9 cellular contexts compared by ENCODE assay signal in genomic region chr9:129480227-129480626, GRCh38.
DNase-seq lines count a peak whose midpoint lies in the region; ATAC-seq and TF ChIP-seq lines count a peak whose summit lies in the region.
"Had no signal": no experiment of that assay in that cellular context is flagged by ENCODE, and none has a peak within 500 bp of the region (broad histone marks: within the 10 kb centered on the region; RNA-seq: fewer than 3 reads in every experiment).

No MANE protein-coding gene starts in this region.

- 77 to 88% methylated on average over 8 to 12 of the region's 12 CpGs for WGBS in body of pancreas, 2 donors
- WGBS in smooth muscle cell (ENCODE audit: low lambda C conversion rate): 26% methylated on average over 12 of the region's 12 CpGs

- H3K27me3 ChIP-seq in body of pancreas (no peaks in the 10 kb centered on the region), left lung (no peaks in the 10 kb centered on the region), smooth muscle cell (ENCODE audit: low read depth) (no peaks in the 10 kb centered on the region)

- TF ChIP-seq CTCF in body of pancreas (IDR thresholded peaks at IDR 0.05) (no peak), left lung (IDR thresholded peaks at IDR 0.05) (no peak), smooth muscle cell (IDR thresholded peaks at IDR 0.05; ENCODE audit: borderline replicate concordance, insufficient read depth, poor library complexity, severe bottlenecking) (no peak)

- peak overlapping the region; percentile 100 for H3K27ac ChIP-seq in body of pancreas
- H3K27ac ChIP-seq in left lung: peak overlapping the region; percentile 24 to 100
- peak overlapping the region; percentile 100 for H3K27ac ChIP-seq in smooth muscle cell (ENCODE audit: low read depth)

- DNase-seq in EH (ENCODE audit: low read depth) (peak; percentile 44), body of pancreas (no peak), left lung (no peak), smooth muscle cell (lab: John Stamatoyannopoulos, UW; ENCODE audit: unreplicated experiment) (no peak), AML-193 (lab: John Stamatoyannopoulos, UW) (no peak), kidney tubule cell (ENCODE audit: low spot score) (no peak)
- DNase-seq: activated T-cell treated with anti-CD3 and anti-CD28 coated beads, Interleukin-2, amount 50 U/mL, for 4 hours had no signal

- intact Hi-C loops in body of pancreas (cut with DNase I) (no loop called here), left lung (cut with DNase I) (loop anchor here in 1 of 2 donors (5.0 kb wide), 1 partner anchor 303 kb away; the partner anchor contains the start of gene IER5L)

- H4K20me1 ChIP-seq in smooth muscle cell (ENCODE audit: low read depth): no peaks in the 10 kb centered on the region

- ATAC-seq in body of pancreas (no peak), left lung (no peak), GM19328 (IDR thresholded peaks at IDR 0.05; ENCODE audit: unreplicated experiment) (no peak), HG03175 (IDR thresholded peaks at IDR 0.05; ENCODE audit: unreplicated experiment) (no peak)
- ATAC-seq: activated T-cell treated with anti-CD3 and anti-CD28 coated beads, Interleukin-2, amount 50 U/mL, for 4 hours had no signal

- H3F3A ChIP-seq in smooth muscle cell (ENCODE audit: low read depth): peaks cover 42% of the 10 kb centered on the region

- H2AFZ ChIP-seq in smooth muscle cell (ENCODE audit: low read depth): no peak overlapping the region

- H3K36me3 ChIP-seq in body of pancreas (replicated peaks in 1 of 2; ENCODE audit: insufficient read depth in 1 of 2, low read depth in 2 of 2): no peaks in the 10 kb centered on the region
- H3K36me3 ChIP-seq in left lung: no peaks in the 10 kb centered on the region
- H3K36me3 ChIP-seq in smooth muscle cell (ENCODE audit: low read depth): no peaks in the 10 kb centered on the region

- no peak overlapping the region for H3K9ac ChIP-seq in smooth muscle cell (ENCODE audit: low read depth)

- H3K79me2 ChIP-seq in smooth muscle cell (ENCODE audit: low read depth): peaks cover 8% of the 10 kb centered on the region

- no peak for TF ChIP-seq POLR2A in body of pancreas (IDR thresholded peaks at IDR 0.05)

- H3K4me3 ChIP-seq in body of pancreas (no peak overlapping the region), left lung (no peak overlapping the region), smooth muscle cell (no peak overlapping the region)

- H3K4me1 ChIP-seq in body of pancreas (peaks cover 55% of the 10 kb centered on the region), left lung (peaks cover 35 to 60% of the 10 kb centered on the region in 2 donors), smooth muscle cell (ENCODE audit: low read depth) (peaks cover 25% of the 10 kb centered on the region)

- peak overlapping the region; percentile 21 for H3K4me2 ChIP-seq in smooth muscle cell

- H3K9me3 ChIP-seq in body of pancreas (no peaks in the 10 kb centered on the region), left lung (peaks cover 0 to under 1% of the 10 kb centered on the region in 2 donors), smooth muscle cell (replicated peaks; ENCODE audit: low read depth) (no peaks in the 10 kb centered on the region)
